In the genomic region with DNA sequence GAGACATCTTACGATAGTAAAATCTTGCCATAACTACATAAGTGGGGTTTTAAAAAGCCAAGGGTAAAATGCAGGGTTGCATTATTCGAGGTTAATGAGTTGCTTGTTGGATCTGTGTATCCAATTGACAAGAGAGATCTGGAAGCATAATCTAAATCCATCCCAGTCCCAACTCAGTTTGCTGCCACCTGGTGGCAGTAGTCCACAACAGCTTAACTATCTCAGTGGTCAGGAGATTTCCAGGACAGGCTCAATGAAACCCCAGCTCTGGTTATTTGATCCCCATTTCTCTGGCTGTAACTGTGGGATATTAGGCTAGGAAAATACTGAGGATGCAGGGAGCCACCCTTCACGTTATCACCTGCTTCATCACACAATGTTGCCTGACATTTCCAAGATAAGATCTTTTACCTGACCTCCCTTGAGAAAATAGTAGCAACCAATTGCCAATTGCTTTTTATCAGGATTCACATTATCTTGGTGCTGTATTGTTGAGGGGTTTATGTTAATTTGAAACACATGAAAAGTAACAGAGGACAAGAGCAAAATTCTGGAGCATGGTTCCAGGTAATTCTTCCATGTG, we compare ENCODE assay signal across 8 cellular contexts.
DNase-seq lines count a peak whose midpoint lies in the region; ATAC-seq and TF ChIP-seq lines count a peak whose summit lies in the region.

No MANE protein-coding gene starts in this region.

- no peak overlapping the region for H3K9ac ChIP-seq in fibroblast of lung (ENCODE audit: insufficient read depth, low read length)

- intact Hi-C loops in testis (cut with DNase I; ENCODE audit: low total_unique reads) = no loop called here

- no peak overlapping the region for H3K4me3 ChIP-seq in fibroblast of lung (replicated peaks in 1 of 4; ENCODE audit: control extremely low read depth in 1 of 4, insufficient read depth in 1 of 4, low read depth in 3 of 4, low read length in 4 of 4)
- no peak overlapping the region for H3K4me3 ChIP-seq in testis

- H3K4me1 ChIP-seq in fibroblast of lung (ENCODE audit: control insufficient read depth, extremely low read depth, insufficient read depth, low read length) (no peaks in the 10 kb centered on the region), testis (no peaks in the 10 kb centered on the region)

- no peaks in the 10 kb centered on the region for H3K79me2 ChIP-seq in fibroblast of lung (ENCODE audit: control insufficient read depth, insufficient read depth, low read length)

- H3K4me2 ChIP-seq in fibroblast of lung (ENCODE audit: extremely low read depth, insufficient read depth, low read length) = no peak overlapping the region

- peak overlapping the region; percentile 27 for H3K27ac Mint-ChIP-seq in activated T-cell treated with anti-CD3 and anti-CD28 coated beads, Interleukin-2, amount 50 U/mL, for 24 hours
- H3K27ac Mint-ChIP-seq in nephron = no peak overlapping the region

- H3K9me3 ChIP-seq in fibroblast of lung (ENCODE audit: control insufficient read depth, insufficient read depth, low read depth, low read length) (no peaks in the 10 kb centered on the region), testis (no peaks in the 10 kb centered on the region)

- peak; percentile 18 for DNase-seq in NK-92 treated with Interleukin-12 subunit alpha and Interleukin-12 subunit beta, amount 100 ng/mL, for 24 hours (lab: John Stamatoyannopoulos, UW)
- DNase-seq in NK-92 (lab: John Stamatoyannopoulos, UW; ENCODE audit: unreplicated experiment) (no peak), NOMO-1 treated with dmso at 0.1 percent for 144 hours (lab: John Stamatoyannopoulos, UW; ENCODE audit: unreplicated experiment) (peak; percentile 22), fibroblast of lung (ENCODE audit: low read depth in 2 of 2) (peak; percentile 49 to 77), testis (peak; percentile 80)
- DNase-seq in activated T-cell treated with anti-CD3 and anti-CD28 coated beads, Interleukin-2, amount 50 U/mL, for 24 hours = peak; percentile 65

- no peaks in the 10 kb centered on the region for H3K36me3 Mint-ChIP-seq in activated T-cell treated with anti-CD3 and anti-CD28 coated beads, Interleukin-2, amount 50 U/mL, for 24 hours (ENCODE audit: low read depth)
- H3K36me3 Mint-ChIP-seq in nephron (ENCODE audit: low read depth) = no peaks in the 10 kb centered on the region

- H4K20me1 ChIP-seq in fibroblast of lung (ENCODE audit: control insufficient read depth, extremely low read depth, insufficient read depth, low read length) = no peaks in the 10 kb centered on the region

- peaks cover 74% of the 10 kb centered on the region for H3K4me1 Mint-ChIP-seq in activated T-cell treated with anti-CD3 and anti-CD28 coated beads, Interleukin-2, amount 50 U/mL, for 24 hours (ENCODE audit: low read depth)
- no peaks in the 10 kb centered on the region for H3K4me1 Mint-ChIP-seq in nephron

- no peaks in the 10 kb centered on the region for H3K9me3 Mint-ChIP-seq in activated T-cell treated with anti-CD3 and anti-CD28 coated beads, Interleukin-2, amount 50 U/mL, for 24 hours
- H3K9me3 Mint-ChIP-seq in nephron = no peaks in the 10 kb centered on the region

- no peak overlapping the region for H3K4me3 Mint-ChIP-seq in activated T-cell treated with anti-CD3 and anti-CD28 coated beads, Interleukin-2, amount 50 U/mL, for 24 hours
- no peak overlapping the region for H3K4me3 Mint-ChIP-seq in nephron

- H2AFZ ChIP-seq in fibroblast of lung (ENCODE audit: low read length) = no peak overlapping the region

- no peak for TF ChIP-seq POLR2A in testis (IDR thresholded peaks at IDR 0.05)

- TF ChIP-seq CTCF in fibroblast of lung (conservative IDR thresholded peaks at IDR 0.05 in 1 of 2, IDR thresholded peaks at IDR 0.05 in 1 of 2; ENCODE audit: low read depth in 1 of 2, low read length in 2 of 2) = peak; percentile 78 to 83
- peak; percentile 79 to 90 (median 80) for TF ChIP-seq CTCF in nephron (IDR thresholded peaks at IDR 0.05; ENCODE audit: unreplicated experiment in 3 of 3)
- peak; percentile 48 to 82 (median 75) for TF ChIP-seq CTCF in testis (IDR thresholded peaks at IDR 0.05)

- H3K27ac ChIP-seq in fibroblast of lung (ENCODE audit: insufficient read depth, low read length) (no peak overlapping the region), testis (no peak overlapping the region)

- no peaks in the 10 kb centered on the region for H3K27me3 Mint-ChIP-seq in activated T-cell treated with anti-CD3 and anti-CD28 coated beads, Interleukin-2, amount 50 U/mL, for 24 hours
- H3K27me3 Mint-ChIP-seq in nephron (ENCODE audit: low read depth) = no peaks in the 10 kb centered on the region

- 22 to 23% methylated on average over 3 of the region's 3 CpGs for WGBS in testis, 2 donors

- H3K36me3 ChIP-seq in fibroblast of lung (ENCODE audit: control insufficient read depth, insufficient read depth, low read length) (no peaks in the 10 kb centered on the region), testis (ENCODE audit: low read depth, missing control alignments) (no peaks in the 10 kb centered on the region)

- ATAC-seq in HG03342 (IDR thresholded peaks at IDR 0.05; ENCODE audit: unreplicated experiment) = peak; percentile 40

- H3K27me3 ChIP-seq in fibroblast of lung (ENCODE audit: control insufficient read depth, insufficient read depth, low read length) = no peaks in the 10 kb centered on the region
- H3K27me3 ChIP-seq in testis = no peaks in the 10 kb centered on the region
